Comparison of ENCODE assay signal across 1 cellular context in genomic region chr14:104436741-104437701, GRCh38.
A peak's percentile ranks its signal among the peaks of the same experiment; 100 is the strongest.
TF ChIP-seq lines count a peak whose summit lies in the region.

No MANE protein-coding gene starts in this region.

TF ChIP-seq in HEK293, 187 proteins besides CTCF, POLR2A, EP300 and RAD21 (continued from another document):
- no peak for TF ChIP-seq ZNF280C (tag by site-specific recombination; IDR thresholded peaks at IDR 0.05)
- peak; percentile 80 for TF ChIP-seq KLF1 (tag by site-specific recombination; IDR thresholded peaks at IDR 0.05)
- TF ChIP-seq, protein P1, sequence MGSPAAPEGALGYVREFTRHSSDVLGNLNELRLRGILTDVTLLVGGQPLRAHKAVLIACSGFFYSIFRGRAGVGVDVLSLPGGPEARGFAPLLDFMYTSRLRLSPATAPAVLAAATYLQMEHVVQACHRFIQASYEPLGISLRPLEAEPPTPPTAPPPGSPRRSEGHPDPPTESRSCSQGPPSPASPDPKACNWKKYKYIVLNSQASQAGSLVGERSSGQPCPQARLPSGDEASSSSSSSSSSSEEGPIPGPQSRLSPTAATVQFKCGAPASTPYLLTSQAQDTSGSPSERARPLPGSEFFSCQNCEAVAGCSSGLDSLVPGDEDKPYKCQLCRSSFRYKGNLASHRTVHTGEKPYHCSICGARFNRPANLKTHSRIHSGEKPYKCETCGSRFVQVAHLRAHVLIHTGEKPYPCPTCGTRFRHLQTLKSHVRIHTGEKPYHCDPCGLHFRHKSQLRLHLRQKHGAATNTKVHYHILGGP (tag by site-specific recombination; IDR thresholded peaks at IDR 0.05): no peak
- TF ChIP-seq ZEB2 (tag by site-specific recombination; IDR thresholded peaks at IDR 0.05): no peak
- peak; percentile 82 for TF ChIP-seq ZIC2 (tag by site-specific recombination; IDR thresholded peaks at IDR 0.05)
